Comparison of ENCODE assay signal across 10 cellular contexts in the genomic region with DNA sequence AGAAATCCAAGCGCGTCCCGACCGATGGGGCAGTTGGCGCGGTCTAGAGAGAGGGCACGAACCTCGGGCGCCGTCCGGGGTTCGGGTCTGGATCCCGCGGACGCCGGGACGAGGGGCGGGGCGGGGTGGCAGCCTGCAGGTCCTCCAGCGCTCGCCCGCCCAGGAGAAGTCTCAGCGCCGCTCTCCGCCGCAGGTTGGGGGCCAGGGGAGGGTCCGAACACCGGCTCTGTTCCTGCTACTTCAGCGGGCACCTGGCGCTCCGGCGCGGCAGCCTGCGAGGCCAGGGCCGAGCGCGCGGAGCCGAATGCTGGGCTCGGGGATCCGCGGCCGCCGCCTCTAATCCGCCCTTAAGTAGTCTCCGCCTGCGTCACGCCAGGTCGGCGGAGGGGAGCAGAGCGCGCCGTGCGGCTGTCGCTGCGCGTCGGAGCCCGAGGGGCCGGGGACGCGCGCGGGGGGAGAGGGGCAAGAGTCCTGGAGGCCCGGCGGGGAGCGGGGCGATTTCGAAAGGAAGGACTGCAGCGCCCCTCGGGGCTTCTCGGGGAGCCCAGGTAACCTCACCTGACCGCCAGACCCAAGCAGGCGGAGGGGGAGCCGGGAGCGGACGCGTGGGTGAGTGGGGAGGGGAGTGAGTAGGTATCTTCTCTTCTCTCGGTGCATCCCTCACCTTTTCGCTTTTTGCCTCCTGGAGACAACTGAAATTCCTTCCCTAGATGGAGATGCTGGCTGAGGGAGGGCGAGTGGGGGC. TPM values are rescaled to one million over a fixed set of nuclear protein-coding genes. Genes with fewer than 3 reads are reported as not detected.
DNase-seq lines count a peak whose midpoint lies in the region; ATAC-seq, FAIRE-seq and TF ChIP-seq lines count a peak whose summit lies in the region.
"Had no signal": no experiment of that assay in that cellular context is flagged by ENCODE, and none has a peak within 500 bp of the region (broad histone marks: within the 10 kb centered on the region; RNA-seq: fewer than 3 reads in every experiment).

A gene (minus strand): TSS at position 325 of the 745 bp plus-strand sequence. CDS start 510 bp downstream, outside the sequence.

- POLR2A ChIA-PET in activated CD8-positive, alpha-beta T cell treated with anti-CD3 and anti-CD28 coated beads for 36 hours (lab: Charles Lee): no interaction called here
- POLR2A ChIA-PET in activated CD8-positive, alpha-beta T cell treated with anti-CD3 and anti-CD28 coated beads, Interleukin-2, amount 10 ng/mL, durations not matched to agents 7 days and 5 days (lab: Charles Lee): no interaction called here

- H3K36me3 Mint-ChIP-seq in activated CD8-positive, alpha-beta T cell treated with anti-CD3 and anti-CD28 coated beads for 36 hours (ENCODE audit: low read depth): no peaks in the 10 kb centered on the region
- H3K36me3 Mint-ChIP-seq in activated CD8-positive, alpha-beta T cell treated with anti-CD3 and anti-CD28 coated beads, Interleukin-2, amount 10 ng/mL, durations not matched to agents 7 days and 5 days (ENCODE audit: low read depth): no peaks in the 10 kb centered on the region

- H3K9me3 ChIP-seq in ascending aorta: no peaks in the 10 kb centered on the region
- no peaks in the 10 kb centered on the region for H3K9me3 ChIP-seq in kidney (ENCODE audit: control insufficient read depth in 1 of 2, low read length in 2 of 2)
- no peaks in the 10 kb centered on the region for H3K9me3 ChIP-seq in thyroid gland
- no peaks in the 10 kb centered on the region for H3K9me3 ChIP-seq in transverse colon

- peaks cover 40% of the 10 kb centered on the region for H3K27me3 Mint-ChIP-seq in activated CD8-positive, alpha-beta T cell treated with anti-CD3 and anti-CD28 coated beads for 36 hours
- H3K27me3 Mint-ChIP-seq in activated CD8-positive, alpha-beta T cell treated with anti-CD3 and anti-CD28 coated beads, Interleukin-2, amount 10 ng/mL, durations not matched to agents 7 days and 5 days (ENCODE audit: low read depth): peaks cover 37% of the 10 kb centered on the region

- in situ Hi-C loops in transverse colon (cut with MboI; ENCODE audit: low pct_ligation_motif_present in 1 of 4, low pct_unique_long_range_greater_than_20kb in 1 of 4, low sequenced_read_pairs in 3 of 4): no loop called here

- intact Hi-C loops in activated CD8-positive, alpha-beta T cell treated with anti-CD3 and anti-CD28 coated beads for 36 hours (cut with micrococcal nuclease): no loop called here
- intact Hi-C loops in ascending aorta (cut with DNase I): no loop called here
- intact Hi-C loops in kidney (cut with DNase I): no loop called here
- intact Hi-C loops in thyroid gland (cut with DNase I): no loop called here
- intact Hi-C loops in transverse colon (cut with DNase I; ENCODE audit: low total_unique reads): no loop called here

- H3K4me3 ChIP-seq in ascending aorta (peak within 1 kb of the TSS; percentile 35 to 42), kidney (ENCODE audit: low read length in 2 of 2) (no peak within 1 kb of the TSS), thyroid gland (replicated peaks in 1 of 3) (no peak within 1 kb of the TSS), transverse colon (peak within 1 kb of the TSS in 1 of 4 donors; percentile 6)

- TF ChIP-seq EP300 in transverse colon (IDR thresholded peaks at IDR 0.05; ENCODE audit: low read depth): no peak

- CTCF ChIA-PET in activated CD8-positive, alpha-beta T cell treated with anti-CD3 and anti-CD28 coated beads for 36 hours (lab: Charles Lee): no interaction called here
- CTCF ChIA-PET in activated CD8-positive, alpha-beta T cell treated with anti-CD3 and anti-CD28 coated beads, Interleukin-2, amount 10 ng/mL, durations not matched to agents 7 days and 5 days (lab: Charles Lee): no interaction called here

- 2 to 3% methylated on average over 41 to 42 of the region's 81 CpGs for WGBS in thyroid gland, 2 donors
- WGBS in transverse colon (ENCODE audit: low coverage in 1 of 2), 2 donors: 8 to 20% methylated on average over 1 to 46 of the region's 81 CpGs

- H3K27me3 ChIP-seq in ascending aorta (peaks cover 6% of the 10 kb centered on the region), thyroid gland (peaks cover 12% of the 10 kb centered on the region), transverse colon (peaks cover 59% of the 10 kb centered on the region)

- no peaks in the 10 kb centered on the region for H3K36me3 ChIP-seq in ascending aorta
- H3K36me3 ChIP-seq in kidney (ENCODE audit: control insufficient read depth in 1 of 2, insufficient read depth in 2 of 2, low read length in 2 of 2): no peaks in the 10 kb centered on the region
- no peaks in the 10 kb centered on the region for H3K36me3 ChIP-seq in thyroid gland
- H3K36me3 ChIP-seq in transverse colon: no peaks in the 10 kb centered on the region

- no peak within 1 kb of the TSS for H3K4me3 Mint-ChIP-seq in activated CD8-positive, alpha-beta T cell treated with anti-CD3 and anti-CD28 coated beads for 36 hours
- H3K4me3 Mint-ChIP-seq in activated CD8-positive, alpha-beta T cell treated with anti-CD3 and anti-CD28 coated beads, Interleukin-2, amount 10 ng/mL, durations not matched to agents 7 days and 5 days: no peak within 1 kb of the TSS

- H3K27ac Mint-ChIP-seq in activated CD8-positive, alpha-beta T cell treated with anti-CD3 and anti-CD28 coated beads for 36 hours: no peak within 1 kb of the TSS
- H3K27ac Mint-ChIP-seq in activated CD8-positive, alpha-beta T cell treated with anti-CD3 and anti-CD28 coated beads, Interleukin-2, amount 10 ng/mL, durations not matched to agents 7 days and 5 days: no peak within 1 kb of the TSS
- H3K27ac Mint-ChIP-seq: activated naive CD4-positive, alpha-beta T cell treated with anti-CD3 and anti-CD28 coated beads, Interleukin-2, amount 50 U/mL, for 72 hours had no signal

- DNase-seq in activated CD8-positive, alpha-beta T cell treated with anti-CD3 and anti-CD28 coated beads for 36 hours: peak; percentile 8
- no peak for DNase-seq in activated CD8-positive, alpha-beta T cell treated with anti-CD3 and anti-CD28 coated beads, Interleukin-2, amount 10 ng/mL, durations not matched to agents 7 days and 5 days
- DNase-seq in ascending aorta (ENCODE audit: low spot score in 2 of 2) (no peak), kidney (peak; percentile 65), thyroid gland (peak; percentile 9 to 13), medulla oblongata (ENCODE audit: extremely low spot score) (no peak), transverse colon (no peak)
- DNase-seq in activated CD8-positive, alpha-beta memory T cell treated with anti-CD3 and anti-CD28 coated beads for 24 hours: no peak
- DNase-seq: hippocampal formation had no signal

- no peak for TF ChIP-seq CTCF in activated CD8-positive, alpha-beta T cell treated with anti-CD3 and anti-CD28 coated beads for 36 hours (IDR thresholded peaks at IDR 0.05)
- TF ChIP-seq CTCF in ascending aorta (IDR thresholded peaks at IDR 0.05) (no peak), kidney (IDR thresholded peaks at IDR 0.05; ENCODE audit: borderline replicate concordance, extremely low read depth, insufficient read depth) (no peak), thyroid gland (IDR thresholded peaks at IDR 0.05) (no peak), transverse colon (IDR thresholded peaks at IDR 0.05) (no peak)

- H3K27ac ChIP-seq in ascending aorta (no peak within 1 kb of the TSS), kidney (ENCODE audit: low read depth in 2 of 2, low read length in 2 of 2) (no peak within 1 kb of the TSS), thyroid gland (no peak within 1 kb of the TSS), transverse colon (no peak within 1 kb of the TSS)

- no peak within 1 kb of the TSS for H3K9ac ChIP-seq in kidney (ENCODE audit: low read length in 2 of 2)

- no peaks in the 10 kb centered on the region for H3K9me3 Mint-ChIP-seq in activated CD8-positive, alpha-beta T cell treated with anti-CD3 and anti-CD28 coated beads for 36 hours
- H3K9me3 Mint-ChIP-seq in activated CD8-positive, alpha-beta T cell treated with anti-CD3 and anti-CD28 coated beads, Interleukin-2, amount 10 ng/mL, durations not matched to agents 7 days and 5 days (ENCODE audit: insufficient read depth): no peaks in the 10 kb centered on the region
- H3K9me3 Mint-ChIP-seq: activated naive CD4-positive, alpha-beta T cell treated with anti-CD3 and anti-CD28 coated beads, Interleukin-2, amount 50 U/mL, for 72 hours had no signal

- TF ChIP-seq POLR2A in thyroid gland (IDR thresholded peaks at IDR 0.05): no peak
- TF ChIP-seq POLR2A in transverse colon (IDR thresholded peaks at IDR 0.05): no peak

- H3K4me1 Mint-ChIP-seq in activated CD8-positive, alpha-beta T cell treated with anti-CD3 and anti-CD28 coated beads for 36 hours (ENCODE audit: low read depth): no peaks in the 10 kb centered on the region
- H3K4me1 Mint-ChIP-seq in activated CD8-positive, alpha-beta T cell treated with anti-CD3 and anti-CD28 coated beads, Interleukin-2, amount 10 ng/mL, durations not matched to agents 7 days and 5 days (ENCODE audit: low read depth): peaks cover 6% of the 10 kb centered on the region

- ATAC-seq in activated CD8-positive, alpha-beta T cell treated with anti-CD3 and anti-CD28 coated beads for 36 hours: no peak
- no peak for ATAC-seq in activated CD8-positive, alpha-beta T cell treated with anti-CD3 and anti-CD28 coated beads, Interleukin-2, amount 10 ng/mL, durations not matched to agents 7 days and 5 days
- ATAC-seq: activated naive CD4-positive, alpha-beta T cell treated with anti-CD3 and anti-CD28 coated beads, Interleukin-2, amount 50 U/mL, for 72 hours had no signal

- no peak for FAIRE-seq in kidney (lab: Jason Lieb, UNC)

- H3K4me1 ChIP-seq in ascending aorta (peaks cover 0 to 4% of the 10 kb centered on the region in 2 donors), kidney (ENCODE audit: control insufficient read depth in 1 of 2, insufficient read depth in 1 of 2, low read depth in 1 of 2, low read length in 2 of 2) (no peaks in the 10 kb centered on the region), thyroid gland (peaks cover 0 to 5% of the 10 kb centered on the region in 2 donors), transverse colon (peaks cover 0 to 6% (median 3%) of the 10 kb centered on the region in 4 donors)

RNA-seq across cellular contexts. Expression of the gene that starts here (rescaled TPM):
- not detected for total RNA-seq in activated CD8-positive, alpha-beta T cell treated with anti-CD3 and anti-CD28 coated beads for 36 hours
- total RNA-seq in activated CD8-positive, alpha-beta T cell treated with anti-CD3 and anti-CD28 coated beads, Interleukin-2, amount 10 ng/mL, durations not matched to agents 7 days and 5 days: not detected
- total RNA-seq in ascending aorta: not detected
- total RNA-seq in kidney: not detected
- 0.26 TPM for polyA plus RNA-seq in kidney (ENCODE audit: insufficient read depth, low read depth, low replicate concordance)
- not detected for total RNA-seq in thyroid gland
- total RNA-seq in transverse colon: not detected
- total RNA-seq: activated naive CD4-positive, alpha-beta T cell treated with anti-CD3 and anti-CD28 coated beads, Interleukin-2, amount 50 U/mL, for 72 hours had no signal

Comparison
In these comparisons a context has a peak if more than half of its experiments do, and no peak if none do; other contexts are left out.
1. Peak in DNase-seq in activated CD8-positive, alpha-beta T cell treated with anti-CD3 and anti-CD28 coated beads for 36 hours; RNA of the gene not detected or under 1 TPM.
2. Peak in DNase-seq in kidney; RNA of the gene not detected or under 1 TPM.
3. Peak in DNase-seq in thyroid gland; RNA of the gene not detected or under 1 TPM.
4. H3K4me3 ChIP-seq: peak in ascending aorta (2 of 2); none in kidney (0 of 2) and thyroid gland (0 of 3).